In the genomic region with DNA sequence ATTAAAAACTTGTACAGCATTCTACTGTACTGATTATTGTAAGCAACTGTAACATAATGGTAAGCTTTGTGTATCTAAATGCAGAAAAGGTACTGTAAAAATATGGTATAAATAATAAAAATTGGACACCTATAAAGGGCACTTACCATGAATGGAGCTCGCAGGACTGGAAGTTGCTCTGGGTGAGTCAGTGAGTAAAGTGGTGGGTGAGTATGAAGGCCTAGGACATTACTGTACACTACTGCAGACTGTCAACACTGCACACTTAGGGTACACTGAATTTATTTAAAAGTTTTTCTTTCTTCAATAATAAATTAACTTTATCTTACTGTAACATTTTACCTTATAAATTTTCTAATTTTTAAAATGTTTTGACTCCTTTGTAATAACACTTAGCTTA, we compare ENCODE assay signal across 22 cellular contexts.
DNase-seq lines count a peak whose midpoint lies in the region; ATAC-seq, FAIRE-seq and TF ChIP-seq lines count a peak whose summit lies in the region.
"Had no signal": no experiment of that assay in that cellular context is flagged by ENCODE, and none has a peak within 500 bp of the region (broad histone marks: within the 10 kb centered on the region; RNA-seq: fewer than 3 reads in every experiment).

No MANE protein-coding gene starts in this region.

- H3K4me1 Mint-ChIP-seq in astrocyte (ENCODE audit: low read depth, unreplicated experiment), result no peaks in the 10 kb centered on the region

- CTCF ChIA-PET in GM10248 (lab: Yijun Ruan, JAX), result interaction anchor here (1.0 to 1.6 kb wide), 5 partner anchors 12 to 36 kb away, joined by 3 to 4 read pairs (median 3); no protein-coding TSS in a partner anchor

- H3K4me3 ChIP-seq in astrocyte (ENCODE audit: insufficient read depth, low read depth, low read length), result no peak overlapping the region
- H3K4me3 ChIP-seq: SK-N-MC had no signal

- FAIRE-seq in astrocyte (lab: Jason Lieb, UNC), result no peak
- FAIRE-seq: GM12891 had no signal

- no peaks in the 10 kb centered on the region for H3K36me3 ChIP-seq in astrocyte (ENCODE audit: insufficient read depth, low read length)
- H3K36me3 ChIP-seq: BE2C had no signal

- POLR2A ChIA-PET in GM10248 (lab: Yijun Ruan, JAX), result no interaction called here

- no peaks in the 10 kb centered on the region for H3K27me3 ChIP-seq in astrocyte (ENCODE audit: insufficient read depth, low read length)
- H3K27me3 ChIP-seq: BE2C had no signal

- H2AFZ ChIP-seq in astrocyte (ENCODE audit: low read depth, low read length), result no peak overlapping the region

- H3K27me3 Mint-ChIP-seq in astrocyte (ENCODE audit: low read depth, unreplicated experiment), result no peaks in the 10 kb centered on the region

- H3K27ac Mint-ChIP-seq in astrocyte (ENCODE audit: unreplicated experiment), result no peak overlapping the region

- H3K9ac ChIP-seq in astrocyte (ENCODE audit: low read length), result no peak overlapping the region

- ATAC-seq in stimulated activated naive CD8-positive, alpha-beta T cell treated with anti-CD3 and anti-CD28 coated beads, Interleukin-15, Interleukin-2, amounts not matched to agents 100 U/mL and 50 U/mL, for 24 hours, result no peak

- no peaks in the 10 kb centered on the region for H3K36me3 Mint-ChIP-seq in astrocyte (ENCODE audit: low read depth, unreplicated experiment)

- peaks cover 18% of the 10 kb centered on the region for H3K79me2 ChIP-seq in astrocyte (ENCODE audit: insufficient read depth, low read length)

- H4K20me1 ChIP-seq in astrocyte (ENCODE audit: insufficient read depth, low read length), result peaks cover 34% of the 10 kb centered on the region

- H3K4me1 ChIP-seq in astrocyte (ENCODE audit: insufficient read depth, low read length), result no peaks in the 10 kb centered on the region
- H3K4me1 ChIP-seq: BE2C had no signal

- H3K27ac ChIP-seq in astrocyte (ENCODE audit: low read depth, low read length), result no peak overlapping the region
- H3K27ac ChIP-seq: SK-N-MC had no signal

- TF ChIP-seq CTCF in astrocyte (IDR thresholded peaks at IDR 0.05; ENCODE audit: insufficient read depth, low read depth, low read length) (no peak), GM10248 (IDR thresholded peaks at IDR 0.05; ENCODE audit: control extremely low read depth, extremely low read depth, low read depth, missing control alignments) (no peak)

- H3K9me3 Mint-ChIP-seq in astrocyte (ENCODE audit: unreplicated experiment), result no peaks in the 10 kb centered on the region

- DNase-seq in ELR (ENCODE audit: low read depth) (peak; percentile 46), M059J (ENCODE audit: low read depth) (peak; percentile 8), astrocyte (ENCODE audit: low read depth) (peak; percentile 23), iris pigment epithelial cell (ENCODE audit: low read depth) (peak; percentile 38), GM10248 (ENCODE audit: extremely low spot score) (no peak), NCI-H1092 treated with DMSO at 0.1 percent for 48 hours (lab: John Stamatoyannopoulos, UW) (no peak), NCI-H2107 (lab: John Stamatoyannopoulos, UW) (no peak)
- DNase-seq in stimulated activated naive CD8-positive, alpha-beta T cell treated with anti-CD3 and anti-CD28 coated beads, Interleukin-15, Interleukin-2, amounts not matched to agents 100 U/mL and 50 U/mL, for 24 hours, result no peak
- DNase-seq: BE2C, GOT3, HCEC 1CT, NCI-H1105, NCI-H146, NCI-H2029, NCI-H226, NCI-H524, NCI-H82, RPMI8226, SHP77 treated with DMSO at 0.1 percent for 48 hours, SW 1271 had no signal

- H3K4me2 ChIP-seq in astrocyte (ENCODE audit: low read length), result no peak overlapping the region

- no peak overlapping the region for H3K4me3 Mint-ChIP-seq in astrocyte (ENCODE audit: unreplicated experiment)

- no peaks in the 10 kb centered on the region for H3K9me3 ChIP-seq in astrocyte (ENCODE audit: insufficient read depth, low read depth, low read length)
- H3K9me3 ChIP-seq: BE2C had no signal

Comparison
In these comparisons a context has a peak if more than half of its experiments do, and no peak if none do; other contexts are left out.
1. DNase-seq: peak in ELR (single experiment), M059J (single experiment), astrocyte (single experiment) and iris pigment epithelial cell (single experiment); none in GM10248 (single experiment), NCI-H1092 treated with DMSO at 0.1 percent for 48 hours (single experiment), NCI-H2107 (single experiment) and stimulated activated naive CD8-positive, alpha-beta T cell treated with anti-CD3 and anti-CD28 coated beads, Interleukin-15, Interleukin-2, amounts not matched to agents 100 U/mL and 50 U/mL, for 24 hours (single experiment).